In genomic region chrX:108020631-108021030, GRCh38 we compare ENCODE assay signal across 9 cellular contexts. TPM values are rescaled to one million over a fixed set of nuclear protein-coding genes. Genes with fewer than 3 reads are reported as not detected.
A peak's percentile ranks its signal among the peaks of the same experiment; 100 is the strongest.
DNase-seq lines count a peak whose midpoint lies in the region; ATAC-seq and FAIRE-seq lines count a peak whose summit lies in the region.
"Had no signal": no experiment of that assay in that cellular context is flagged by ENCODE, and none has a peak within 500 bp of the region (broad histone marks: within the 10 kb centered on the region; RNA-seq: fewer than 3 reads in every experiment).

No MANE protein-coding gene starts in this region.

- no peaks in the 10 kb centered on the region for H3K36me3 ChIP-seq in HAP-1 (replicated peaks)

- H3K4me3 ChIP-seq in HAP-1 = no peak overlapping the region

- H3K36me3 Mint-ChIP-seq in activated CD4-positive, alpha-beta memory T cell treated with anti-CD3 and anti-CD28 coated beads for 36 hours = no peaks in the 10 kb centered on the region

- peak overlapping the region; percentile 77 for H3K27ac Mint-ChIP-seq in activated CD4-positive, alpha-beta memory T cell treated with anti-CD3 and anti-CD28 coated beads for 36 hours

- no peak overlapping the region for H3K27ac ChIP-seq in substantia nigra (ENCODE audit: low read depth, low read length, poor library complexity, severe bottlenecking)

- DNase-seq in EL (peak; percentile 8), HAP-1 (ENCODE audit: low spot score in 2 of 2) (peak; percentile 18 to 24), substantia nigra (lab: John Stamatoyannopoulos, UW) (no peak)
- no peak for DNase-seq in activated CD4-positive, alpha-beta memory T cell treated with anti-CD3 and anti-CD28 coated beads for 36 hours

- peaks cover 2% of the 10 kb centered on the region for H3K27me3 ChIP-seq in HAP-1 (ENCODE audit: low read depth)

- H3K9me3 ChIP-seq in HAP-1 = no peaks in the 10 kb centered on the region

- no peak for ATAC-seq in GM21825 (IDR thresholded peaks at IDR 0.05; ENCODE audit: unreplicated experiment)
- ATAC-seq in HG02678 (IDR thresholded peaks at IDR 0.05; ENCODE audit: unreplicated experiment) = no peak
- no peak for ATAC-seq in GM21723 (IDR thresholded peaks at IDR 0.05; ENCODE audit: unreplicated experiment)

- no peaks in the 10 kb centered on the region for H3K9me3 Mint-ChIP-seq in activated CD4-positive, alpha-beta memory T cell treated with anti-CD3 and anti-CD28 coated beads for 36 hours

- POLR2A ChIA-PET in activated CD4-positive, alpha-beta memory T cell treated with anti-CD3 and anti-CD28 coated beads for 36 hours (lab: Charles Lee) = no interaction called here

- peak; percentile 55 for FAIRE-seq in islet of Langerhans (lab: Jason Lieb, UNC)

- H3K4me1 ChIP-seq in HAP-1 = no peaks in the 10 kb centered on the region; the same call in 1 of the 2 replicates

- intact Hi-C loops in activated CD4-positive, alpha-beta memory T cell treated with anti-CD3 and anti-CD28 coated beads for 36 hours (cut with micrococcal nuclease) = loop anchor here (1.0 to 5.0 kb wide), 4 partner anchors 52 to 348 kb away; partner anchors contain the start of gene MID2

- in situ Hi-C loops in HAP-1 (cut with MboI; ENCODE audit: low sequenced_read_pairs) = no loop called here

- peaks cover 66% of the 10 kb centered on the region for H3K4me1 Mint-ChIP-seq in activated CD4-positive, alpha-beta memory T cell treated with anti-CD3 and anti-CD28 coated beads for 36 hours (ENCODE audit: low read depth)

- peak overlapping the region; percentile 48 for H3K4me3 Mint-ChIP-seq in activated CD4-positive, alpha-beta memory T cell treated with anti-CD3 and anti-CD28 coated beads for 36 hours

- CTCF ChIA-PET in activated CD4-positive, alpha-beta memory T cell treated with anti-CD3 and anti-CD28 coated beads for 36 hours (lab: Charles Lee) = interaction anchor here (0.8 to 3.1 kb wide), 14 partner anchors 9 to 70 kb away, joined by 3 to 45 read pairs (median 4); partner anchors contain the start of gene VSIG1

- H3K27me3 Mint-ChIP-seq in activated CD4-positive, alpha-beta memory T cell treated with anti-CD3 and anti-CD28 coated beads for 36 hours = no peaks in the 10 kb centered on the region

RNA-seq across cellular contexts. Expression of gene VSIG1, which starts 24.2 kb away (rescaled TPM):
- total RNA-seq in activated CD4-positive, alpha-beta memory T cell treated with anti-CD3 and anti-CD28 coated beads for 36 hours = 1 to 10 TPM; 1.1 to 1.2 TPM

RNA-seq across cellular contexts. Expression of gene TEX13B, which starts 38.5 kb away (rescaled TPM):
- total RNA-seq in activated CD4-positive, alpha-beta memory T cell treated with anti-CD3 and anti-CD28 coated beads for 36 hours = not detected
- total RNA-seq: T-helper 1 cell treated with Interleukin-12 subunit alpha and Interleukin-12 subunit beta and Interleukin-4 antibody, amounts not matched to agents 30 ng/mL and 1 ng/mL, for 36 hours had no signal

Comparison
In these comparisons a context has a peak if more than half of its experiments do, and no peak if none do; other contexts are left out.
1. DNase-seq: peak in EL (single experiment) and HAP-1 (2 of 2); none in activated CD4-positive, alpha-beta memory T cell treated with anti-CD3 and anti-CD28 coated beads for 36 hours (single experiment) and substantia nigra (0 of 49).